In genomic region chr9:112034216-112034611, GRCh38 we compare ENCODE assay signal across 26 cellular contexts.
DNase-seq lines count a peak whose midpoint lies in the region; ATAC-seq and TF ChIP-seq lines count a peak whose summit lies in the region.
"Had no signal": no experiment of that assay in that cellular context is flagged by ENCODE, and none has a peak within 500 bp of the region (broad histone marks: within the 10 kb centered on the region; RNA-seq: fewer than 3 reads in every experiment).

No MANE protein-coding gene starts in this region.

- DNase-seq in activated CD4-positive, alpha-beta T cell treated with anti-CD3 and anti-CD28 coated beads, Interleukin-2, amount 10 ng/mL, durations not matched to agents 24 days and 14 days, result peak; percentile 52
- DNase-seq in activated CD4-positive, alpha-beta T cell treated with anti-CD3 and anti-CD28 coated beads, Interleukin-2, amount 50 U/mL, for 48 hours, result no peak
- DNase-seq in fibroblast of lung (ENCODE audit: low read depth in 2 of 2) (peak in 1 of 2 donors; percentile 38), spleen (no peak), GM13976 (ENCODE audit: low spot score) (no peak), LoVo (ENCODE audit: low spot score) (no peak)
- DNase-seq: activated CD8-positive, alpha-beta memory T cell treated with anti-CD3 and anti-CD28 coated beads for 24 hours; activated gamma-delta T cell treated with Interleukin-2 at 50 U/mL for 16 hours; activated T-cell treated with anti-CD3 and anti-CD28 coated beads, Interleukin-2, amount 50 U/mL, for 1 hour; adrenal gland; BE2C; GF-D8; H9; islet precursor cell; NCI-H1092 treated with DMSO at 0.1 percent for 48 hours; NCI-H2029; sigmoid colon; stimulated activated CD8-positive, alpha-beta memory T cell treated with anti-CD3 and anti-CD28 coated beads, Interleukin-4, amount 100 ng/mL, for 48 hours; upper lobe of right lung had no signal

- H2AFZ ChIP-seq in OCI-LY3 (ENCODE audit: low read depth, low read length) (no peak overlapping the region), fibroblast of lung (ENCODE audit: low read length) (no peak overlapping the region)
- H2AFZ ChIP-seq: neural progenitor cell had no signal

- H3K27me3 ChIP-seq in OCI-LY3 (ENCODE audit: low read depth, low read length) (no peaks in the 10 kb centered on the region), fibroblast of lung (ENCODE audit: control insufficient read depth, insufficient read depth, low read length) (no peaks in the 10 kb centered on the region), spleen (replicated peaks in 1 of 7) (no peaks in the 10 kb centered on the region)
- H3K27me3 ChIP-seq: adrenal gland, BE2C, neural progenitor cell, sigmoid colon, upper lobe of right lung had no signal

- peaks cover 11% of the 10 kb centered on the region for H3K27me3 Mint-ChIP-seq in activated CD4-positive, alpha-beta T cell treated with anti-CD3 and anti-CD28 coated beads, Interleukin-2, amount 10 ng/mL, durations not matched to agents 24 days and 14 days

- H3K4me2 ChIP-seq in OCI-LY3 (ENCODE audit: low read length) (peak overlapping the region; percentile 65), fibroblast of lung (ENCODE audit: extremely low read depth, insufficient read depth, low read length) (no peak overlapping the region)
- H3K4me2 ChIP-seq: neural progenitor cell had no signal

- ATAC-seq in GM18519 (IDR thresholded peaks at IDR 0.05; ENCODE audit: low FRiP score, unreplicated experiment), result no peak
- ATAC-seq: upper lobe of right lung had no signal

- TF ChIP-seq CTCF in OCI-LY3 (IDR thresholded peaks at IDR 0.05; ENCODE audit: low read depth, low read length), result 0 out of 2 replicates have a peak, but pooled peaks have one; percentile 3
- no peak for TF ChIP-seq CTCF in fibroblast of lung (conservative IDR thresholded peaks at IDR 0.05 in 1 of 2, IDR thresholded peaks at IDR 0.05 in 1 of 2; ENCODE audit: low read depth in 1 of 2, low read length in 2 of 2)
- TF ChIP-seq CTCF in spleen (IDR thresholded peaks at IDR 0.05 in 8 of 11, conservative IDR thresholded peaks at IDR 0.05 in 3 of 11), result no peak
- TF ChIP-seq CTCF in GM13976 (IDR thresholded peaks at IDR 0.05; ENCODE audit: borderline replicate concordance, control extremely low read depth, extremely low read depth, insufficient read depth, missing control alignments), result no peak

- H3K9me3 ChIP-seq in OCI-LY3 (ENCODE audit: insufficient read depth, low read length) (no peaks in the 10 kb centered on the region), fibroblast of lung (ENCODE audit: control insufficient read depth, insufficient read depth, low read depth, low read length) (no peaks in the 10 kb centered on the region), spleen (no peaks in the 10 kb centered on the region)
- H3K9me3 ChIP-seq: adrenal gland, BE2C, sigmoid colon, upper lobe of right lung had no signal

- no peaks in the 10 kb centered on the region for H3K36me3 ChIP-seq in OCI-LY3 (replicated peaks; ENCODE audit: low read depth, low read length)
- no peaks in the 10 kb centered on the region for H3K36me3 ChIP-seq in fibroblast of lung (ENCODE audit: control insufficient read depth, insufficient read depth, low read length)
- H3K36me3 ChIP-seq in spleen, result peaks cover 0 to 4% (median 0%) of the 10 kb centered on the region in 6 donors
- H3K36me3 ChIP-seq: adrenal gland, BE2C, neural progenitor cell, sigmoid colon, upper lobe of right lung had no signal

- H4K20me1 ChIP-seq in OCI-LY3 (ENCODE audit: insufficient read depth, low read length) (no peaks in the 10 kb centered on the region), fibroblast of lung (ENCODE audit: control insufficient read depth, extremely low read depth, insufficient read depth, low read length) (no peaks in the 10 kb centered on the region)

- no peak overlapping the region for H3K4me3 ChIP-seq in OCI-LY3 (ENCODE audit: low read length)
- H3K4me3 ChIP-seq in fibroblast of lung (replicated peaks in 1 of 4; ENCODE audit: control extremely low read depth in 1 of 4, insufficient read depth in 1 of 4, low read depth in 3 of 4, low read length in 4 of 4), result no peak overlapping the region
- H3K4me3 ChIP-seq in spleen, result no peak overlapping the region
- H3K4me3 ChIP-seq: adrenal gland, neural progenitor cell, sigmoid colon, SK-N-MC, upper lobe of right lung had no signal

- H3K27ac ChIP-seq in OCI-LY3 (ENCODE audit: low read length) (peak overlapping the region; percentile 98), fibroblast of lung (ENCODE audit: insufficient read depth, low read length) (peak overlapping the region; percentile 10), spleen (peak overlapping the region in 6 of 8 donors; percentile 27 to 80 (median 76))
- H3K27ac ChIP-seq: adrenal gland, neural progenitor cell, RWPE1, sigmoid colon, SK-N-MC, upper lobe of right lung, VCaP had no signal

- 75 to 85% (median 81%) methylated on average over 2 of the region's 2 CpGs for WGBS in spleen, 5 donors

- H3K9ac ChIP-seq in OCI-LY3 (ENCODE audit: low read length) (peak overlapping the region; percentile 67), fibroblast of lung (ENCODE audit: insufficient read depth, low read length) (no peak overlapping the region)
- H3K9ac ChIP-seq: neural progenitor cell had no signal

- peaks cover 16% of the 10 kb centered on the region for H3K36me3 Mint-ChIP-seq in activated CD4-positive, alpha-beta T cell treated with anti-CD3 and anti-CD28 coated beads, Interleukin-2, amount 10 ng/mL, durations not matched to agents 24 days and 14 days (ENCODE audit: low read depth)
- H3K36me3 Mint-ChIP-seq: neural progenitor cell had no signal

- TF ChIP-seq POLR2A in spleen (IDR thresholded peaks at IDR 0.05), result no peak

- no peak overlapping the region for H3K4me3 Mint-ChIP-seq in activated CD4-positive, alpha-beta T cell treated with anti-CD3 and anti-CD28 coated beads, Interleukin-2, amount 10 ng/mL, durations not matched to agents 24 days and 14 days
- H3K4me3 Mint-ChIP-seq: H9; neural progenitor cell; T-helper 2 cell treated with Interferon-gamma antibody and Interleukin-4, amounts not matched to agents 5 μg/mL and 100 μg/mL, for 36 hours had no signal

- H3K4me1 ChIP-seq in OCI-LY3 (ENCODE audit: low read length), result peaks cover 94% of the 10 kb centered on the region
- H3K4me1 ChIP-seq in fibroblast of lung (ENCODE audit: control insufficient read depth, extremely low read depth, insufficient read depth, low read length), result peaks cover 38% of the 10 kb centered on the region
- H3K4me1 ChIP-seq in spleen, result peaks cover 48 to 100% (median 94%) of the 10 kb centered on the region in 6 donors
- H3K4me1 ChIP-seq: BE2C had no signal

- in situ Hi-C loops in GM13976 (cut with MboI; ENCODE audit: low sequenced_read_pairs, unreplicated experiment), result no loop called here

- H3K9me3 Mint-ChIP-seq in activated CD4-positive, alpha-beta T cell treated with anti-CD3 and anti-CD28 coated beads, Interleukin-2, amount 10 ng/mL, durations not matched to agents 24 days and 14 days, result no peaks in the 10 kb centered on the region
- H3K9me3 Mint-ChIP-seq: H9; T-helper 2 cell treated with Interferon-gamma antibody and Interleukin-4, amounts not matched to agents 5 μg/mL and 100 μg/mL, for 36 hours had no signal

- H3K27ac Mint-ChIP-seq in activated CD4-positive, alpha-beta T cell treated with anti-CD3 and anti-CD28 coated beads, Interleukin-2, amount 10 ng/mL, durations not matched to agents 24 days and 14 days, result no peak overlapping the region
- H3K27ac Mint-ChIP-seq: H9; neural progenitor cell; T-helper 2 cell treated with Interferon-gamma antibody and Interleukin-4, amounts not matched to agents 5 μg/mL and 100 μg/mL, for 36 hours had no signal

- H3K4me1 Mint-ChIP-seq in activated CD4-positive, alpha-beta T cell treated with anti-CD3 and anti-CD28 coated beads, Interleukin-2, amount 10 ng/mL, durations not matched to agents 24 days and 14 days, result peaks cover 63% of the 10 kb centered on the region

- H3K79me2 ChIP-seq in OCI-LY3 (ENCODE audit: low read length), result no peaks in the 10 kb centered on the region
- H3K79me2 ChIP-seq in fibroblast of lung (ENCODE audit: control insufficient read depth, insufficient read depth, low read length), result no peaks in the 10 kb centered on the region

- intact Hi-C loops in activated CD4-positive, alpha-beta T cell treated with anti-CD3 and anti-CD28 coated beads, Interleukin-2, amount 10 ng/mL, durations not matched to agents 24 days and 14 days (cut with micrococcal nuclease), result no loop called here
- intact Hi-C loops in spleen (cut with DNase I; ENCODE audit: low total_unique reads), result no loop called here

Comparison
In these comparisons a context has a peak if more than half of its experiments do, and no peak if none do; other contexts are left out.
1. H3K27ac ChIP-seq: peak in every context shown above with its lines; median percentile 98 in OCI-LY3; 76 in spleen; 10 in fibroblast of lung.